Comparison of ENCODE assay signal across 8 cellular contexts in genomic region chr1:202348005-202348508, GRCh38. TPM values are rescaled to one million over a fixed set of nuclear protein-coding genes. Genes with fewer than 3 reads are reported as not detected.
DNase-seq lines count a peak whose midpoint lies in the region; ATAC-seq and FAIRE-seq lines count a peak whose summit lies in the region.

No MANE protein-coding gene starts in this region.

- DNase-seq in activated T-cell treated with anti-CD3 and anti-CD28 coated beads, Interleukin-2, amount 50 U/mL, for 72 hours, result no peak
- no peak for DNase-seq in activated T-cell treated with anti-CD3 and anti-CD28 coated beads for 4 hours
- DNase-seq in T-cell, result no peak
- DNase-seq in stimulated activated CD4-positive, alpha-beta T cell treated with anti-CD3 and anti-CD28 coated beads, Interleukin-4, amount 100 ng/mL, for 4 hours, result no peak
- DNase-seq in DMS153 (lab: John Stamatoyannopoulos, UW), result no peak

- POLR2A ChIA-PET in T-cell (lab: Charles Lee), result no interaction called here

- H3K27ac ChIP-seq in temporal lobe (ENCODE audit: low read depth, low read length), result peak overlapping the region; percentile 82

- CTCF ChIA-PET in T-cell (lab: Charles Lee), result interaction anchor here in 1 of 2 donors (0.6 to 0.7 kb wide), 2 partner anchors 43 to 1519 kb away, joined by 3 to 6 read pairs; no protein-coding TSS in a partner anchor

- H3K27me3 Mint-ChIP-seq in activated T-cell treated with anti-CD3 and anti-CD28 coated beads, Interleukin-2, amount 50 U/mL, for 72 hours (ENCODE audit: low read depth), result no peaks in the 10 kb centered on the region
- H3K27me3 Mint-ChIP-seq in T-cell, result no peaks in the 10 kb centered on the region

- ATAC-seq in activated T-cell treated with anti-CD3 and anti-CD28 coated beads, Interleukin-2, amount 50 U/mL, for 72 hours (replicated peaks in 1 of 2), result no peak
- no peak for ATAC-seq in T-cell (replicated peaks in 1 of 4)
- no peak for ATAC-seq in HG02852 (IDR thresholded peaks at IDR 0.05; ENCODE audit: unreplicated experiment)

- H3K36me3 Mint-ChIP-seq in activated T-cell treated with anti-CD3 and anti-CD28 coated beads, Interleukin-2, amount 50 U/mL, for 72 hours (ENCODE audit: insufficient read depth in 2 of 2), result peaks cover 1 to 3% of the 10 kb centered on the region in 2 donors
- H3K36me3 Mint-ChIP-seq in T-cell, result no peaks in the 10 kb centered on the region

- H3K27ac Mint-ChIP-seq in activated T-cell treated with anti-CD3 and anti-CD28 coated beads, Interleukin-2, amount 50 U/mL, for 72 hours, result peak overlapping the region; percentile 97
- peak overlapping the region; percentile 90 to 95 for H3K27ac Mint-ChIP-seq in T-cell

- no peaks in the 10 kb centered on the region for H3K9me3 Mint-ChIP-seq in activated T-cell treated with anti-CD3 and anti-CD28 coated beads, Interleukin-2, amount 50 U/mL, for 72 hours
- H3K9me3 Mint-ChIP-seq in T-cell, result no peaks in the 10 kb centered on the region

- peak overlapping the region; percentile 89 to 97 for H3K4me3 Mint-ChIP-seq in activated T-cell treated with anti-CD3 and anti-CD28 coated beads, Interleukin-2, amount 50 U/mL, for 72 hours
- peak overlapping the region; percentile 83 to 87 (median 86) for H3K4me3 Mint-ChIP-seq in T-cell

- FAIRE-seq in islet of Langerhans (lab: Jason Lieb, UNC), result peak; percentile 92

- H3K4me1 Mint-ChIP-seq in activated T-cell treated with anti-CD3 and anti-CD28 coated beads, Interleukin-2, amount 50 U/mL, for 72 hours (ENCODE audit: low read depth), result peaks cover 37% of the 10 kb centered on the region
- peaks cover 33 to 51% (median 35%) of the 10 kb centered on the region in 3 donors for H3K4me1 Mint-ChIP-seq in T-cell

RNA-seq across cellular contexts. Expression of gene PPP1R12B, which starts 0.4 kb away (rescaled TPM):
- 10 to 100 TPM; 17.6 to 27.0 TPM for total RNA-seq in activated T-cell treated with anti-CD3 and anti-CD28 coated beads, Interleukin-2, amount 50 U/mL, for 72 hours
- total RNA-seq in T-cell (10 to 100 TPM; 24.3 to 40.9 (median 27.0) TPM), temporal lobe (30.5 TPM)

RNA-seq across cellular contexts. Expression of gene UBE2T, which starts 6.3 kb away (rescaled TPM):
- total RNA-seq in activated T-cell treated with anti-CD3 and anti-CD28 coated beads, Interleukin-2, amount 50 U/mL, for 72 hours, result 10 to 100 TPM; 43.6 to 58.1 TPM
- total RNA-seq in T-cell (1 to 10 TPM; 1.6 to 4.7 (median 3.4) TPM), temporal lobe (17.7 TPM)
